10 cellular contexts compared by ENCODE assay signal in genomic region chr1:185375583-185375982, GRCh38. TPM values are rescaled to one million over a fixed set of nuclear protein-coding genes. Genes with fewer than 3 reads are reported as not detected.
DNase-seq lines count a peak whose midpoint lies in the region; ATAC-seq, FAIRE-seq and TF ChIP-seq lines count a peak whose summit lies in the region.
"Had no signal": no experiment of that assay in that cellular context is flagged by ENCODE, and none has a peak within 500 bp of the region (broad histone marks: within the 10 kb centered on the region; RNA-seq: fewer than 3 reads in every experiment).

No MANE protein-coding gene starts in this region.

- TF ChIP-seq CTCF in K562 (IDR thresholded peaks at IDR 0.05 in 2 of 3, conservative IDR thresholded peaks at IDR 0.05 in 1 of 3; ENCODE audit: insufficient read depth in 2 of 3, low read depth in 1 of 3, low read length in 3 of 3) (no peak), right lobe of liver (IDR thresholded peaks at IDR 0.05) (no peak), upper lobe of left lung (IDR thresholded peaks at IDR 0.05) (no peak)

- H3K27ac ChIP-seq in K562 (ENCODE audit: extremely low read depth, low read depth, low read length): no peak overlapping the region
- H3K27ac ChIP-seq in right lobe of liver: peak overlapping the region in 2 of 3 donors; percentile 13 to 43
- H3K27ac ChIP-seq in upper lobe of left lung: peak overlapping the region; percentile 69 to 84 (median 78)

- no peaks in the 10 kb centered on the region for H3K9me1 ChIP-seq in K562 (ENCODE audit: control insufficient read depth, insufficient read depth, low read length)

- no peaks in the 10 kb centered on the region for H3K9me3 ChIP-seq in K562 (replicated peaks; ENCODE audit: control insufficient read depth, insufficient read depth, low read depth, low read length)
- no peaks in the 10 kb centered on the region for H3K9me3 ChIP-seq in right lobe of liver
- H3K9me3 ChIP-seq in upper lobe of left lung: no peaks in the 10 kb centered on the region

- TF ChIP-seq EP300 in K562 (IDR thresholded peaks at IDR 0.05; ENCODE audit: low read length) (no peak), upper lobe of left lung (IDR thresholded peaks at IDR 0.05) (peak in 2 of 4 donors; percentile 24 to 54)

- H3K79me2 ChIP-seq in K562 (ENCODE audit: control insufficient read depth, insufficient read depth, low read length): no peaks in the 10 kb centered on the region

- H3K36me3 ChIP-seq in K562 (ENCODE audit: control insufficient read depth, insufficient read depth, low read length) (no peaks in the 10 kb centered on the region), right lobe of liver (no peaks in the 10 kb centered on the region), upper lobe of left lung (no peaks in the 10 kb centered on the region)

- WGBS in K562 (ENCODE audit: insufficient coverage, low coverage, missing lambda C conversion rate): 15% methylated on average over 6 of the region's 6 CpGs
- 55% methylated on average over 6 of the region's 6 CpGs for WGBS in right lobe of liver (ENCODE audit: insufficient coverage, low coverage, low lambda C conversion rate, missing lambda C conversion rate)
- 77 to 84% methylated on average over 6 of the region's 6 CpGs for WGBS in upper lobe of left lung, 2 donors

- no peak overlapping the region for H3K9ac ChIP-seq in K562 (ENCODE audit: insufficient read depth in 1 of 2, low read depth in 2 of 2, low read length in 2 of 2)

- in situ Hi-C loops in K562 (cut with MboI): no loop called here

- H3K4me3 ChIP-seq in K562 (no peak overlapping the region), right lobe of liver (no peak overlapping the region), upper lobe of left lung (no peak overlapping the region)

- H4K20me1 ChIP-seq in K562 (replicated peaks; ENCODE audit: control insufficient read depth, insufficient read depth, low read length): no peaks in the 10 kb centered on the region

- H3K4me3 Mint-ChIP-seq in activated naive CD8-positive, alpha-beta T cell treated with anti-CD3 and anti-CD28 coated beads, Interleukin-2, amount 10 ng/mL, durations not matched to agents 7 days and 5 days: no peak overlapping the region
- no peak overlapping the region for H3K4me3 Mint-ChIP-seq in activated naive CD8-positive, alpha-beta T cell treated with anti-CD3 and anti-CD28 coated beads for 36 hours

- no peak for FAIRE-seq in K562 (lab: Jason Lieb, UNC)
- FAIRE-seq: islet of Langerhans, urothelium cell line had no signal

- CTCF ChIA-PET in K562 (lab: Yijun Ruan, JAX; ENCODE audit: low intra/inter-chr PET ratio): no interaction called here

- peak overlapping the region; percentile 1; the same call in 1 of the 2 replicates for H2AFZ ChIP-seq in K562 (ENCODE audit: low read depth, low read length)

- H3K4me2 ChIP-seq in K562 (ENCODE audit: insufficient read depth, low read length): 0 out of 2 replicates have a peak overlapping the region, but pooled peaks have one; percentile 3

- H3K9me3 Mint-ChIP-seq in activated naive CD8-positive, alpha-beta T cell treated with anti-CD3 and anti-CD28 coated beads, Interleukin-2, amount 10 ng/mL, durations not matched to agents 7 days and 5 days: peaks cover 5% of the 10 kb centered on the region
- no peaks in the 10 kb centered on the region for H3K9me3 Mint-ChIP-seq in activated naive CD8-positive, alpha-beta T cell treated with anti-CD3 and anti-CD28 coated beads for 36 hours

- no TSS peak for BruUV-seq in K562 (replicated peaks; lab: Mats Ljungman, UMichigan)

- peaks cover 16% of the 10 kb centered on the region for H3K4me1 Mint-ChIP-seq in activated naive CD8-positive, alpha-beta T cell treated with anti-CD3 and anti-CD28 coated beads, Interleukin-2, amount 10 ng/mL, durations not matched to agents 7 days and 5 days
- H3K4me1 Mint-ChIP-seq in activated naive CD8-positive, alpha-beta T cell treated with anti-CD3 and anti-CD28 coated beads for 36 hours: peaks cover 6% of the 10 kb centered on the region

- DNase-seq in activated naive CD8-positive, alpha-beta T cell treated with anti-CD3 and anti-CD28 coated beads, Interleukin-2, amount 10 ng/mL, durations not matched to agents 7 days and 5 days: peak; percentile 35
- no peak for DNase-seq in activated naive CD8-positive, alpha-beta T cell treated with anti-CD3 and anti-CD28 coated beads for 36 hours
- DNase-seq in K562 (ENCODE audit: extremely low read depth in 1 of 4, low spot score in 3 of 4): peak in 1 of 4 experiments; percentile 16
- DNase-seq in right lobe of liver: peak in 2 of 3 donors; percentile 30 to 54
- peak in 1 of 2 donors; percentile 74 for DNase-seq in upper lobe of left lung
- no peak for DNase-seq in NCI-H2227 treated with DMSO at 0.1 percent for 48 hours (lab: John Stamatoyannopoulos, UW)

- peak; percentile 45 for ATAC-seq in activated naive CD8-positive, alpha-beta T cell treated with anti-CD3 and anti-CD28 coated beads, Interleukin-2, amount 10 ng/mL, durations not matched to agents 7 days and 5 days (ENCODE audit: low read depth)
- ATAC-seq in K562: peak; percentile 39; the same call in 2 of the 3 replicates
- ATAC-seq in right lobe of liver: peak; percentile 74 to 87 (median 82)
- ATAC-seq in upper lobe of left lung (ENCODE audit: low FRiP score in 2 of 2): peak; percentile 76 to 78
- no peak for ATAC-seq in HG03045 (IDR thresholded peaks at IDR 0.05; ENCODE audit: unreplicated experiment)
- ATAC-seq in GM21723 (IDR thresholded peaks at IDR 0.05; ENCODE audit: unreplicated experiment): no peak

- H3K27me3 Mint-ChIP-seq in activated naive CD8-positive, alpha-beta T cell treated with anti-CD3 and anti-CD28 coated beads, Interleukin-2, amount 10 ng/mL, durations not matched to agents 7 days and 5 days: no peaks in the 10 kb centered on the region
- no peaks in the 10 kb centered on the region for H3K27me3 Mint-ChIP-seq in activated naive CD8-positive, alpha-beta T cell treated with anti-CD3 and anti-CD28 coated beads for 36 hours

- no peak for TF ChIP-seq RAD21 in K562 (CRISPR knock-in tag; conservative IDR thresholded peaks at IDR 0.05 in 1 of 2, IDR thresholded peaks at IDR 0.05 in 1 of 2)

- intact Hi-C loops in K562 (cut with micrococcal nuclease) (no loop called here), right lobe of liver (cut with DNase I) (no loop called here)

- peaks cover 31% of the 10 kb centered on the region for H3K36me3 Mint-ChIP-seq in activated naive CD8-positive, alpha-beta T cell treated with anti-CD3 and anti-CD28 coated beads, Interleukin-2, amount 10 ng/mL, durations not matched to agents 7 days and 5 days
- no peaks in the 10 kb centered on the region for H3K36me3 Mint-ChIP-seq in activated naive CD8-positive, alpha-beta T cell treated with anti-CD3 and anti-CD28 coated beads for 36 hours

- H3K27me3 ChIP-seq in K562 (ENCODE audit: control insufficient read depth in 2 of 2, insufficient read depth in 2 of 2, low read length in 2 of 2): peaks cover 0 to 9% of the 10 kb centered on the region in 2 experiments; a peak in 3 of 5 replicates
- no peaks in the 10 kb centered on the region for H3K27me3 ChIP-seq in right lobe of liver
- no peaks in the 10 kb centered on the region for H3K27me3 ChIP-seq in upper lobe of left lung

- TF ChIP-seq POLR2A in K562 (conservative IDR thresholded peaks at IDR 0.05) (no peak), right lobe of liver (IDR thresholded peaks at IDR 0.05) (peak; percentile 20), upper lobe of left lung (IDR thresholded peaks at IDR 0.05) (peak in 1 of 4 donors; percentile 66)

- H3K4me1 ChIP-seq in K562 (replicated peaks in 1 of 2; ENCODE audit: control insufficient read depth in 2 of 2, insufficient read depth in 2 of 2, low read length in 2 of 2): no peaks in the 10 kb centered on the region
- no peaks in the 10 kb centered on the region for H3K4me1 ChIP-seq in right lobe of liver
- no peaks in the 10 kb centered on the region for H3K4me1 ChIP-seq in upper lobe of left lung

- POLR2A ChIA-PET in activated naive CD8-positive, alpha-beta T cell treated with anti-CD3 and anti-CD28 coated beads, Interleukin-2, amount 10 ng/mL, durations not matched to agents 7 days and 5 days (lab: Charles Lee): interaction anchor here (0.8 to 1.8 kb wide), 4 partner anchors 37 to 186 kb away, joined by 3 to 10 read pairs (median 4); partner anchors contain the start of gene IVNS1ABP
- POLR2A ChIA-PET in K562 (lab: Yijun Ruan, JAX): interaction anchor here (0.6 to 1.9 kb wide), 4 partner anchors 8 to 44 kb away, joined by 3 to 4 read pairs (median 4); no protein-coding TSS in a partner anchor

- no peak overlapping the region for H3K27ac Mint-ChIP-seq in activated naive CD8-positive, alpha-beta T cell treated with anti-CD3 and anti-CD28 coated beads, Interleukin-2, amount 10 ng/mL, durations not matched to agents 7 days and 5 days
- no peak overlapping the region for H3K27ac Mint-ChIP-seq in activated naive CD8-positive, alpha-beta T cell treated with anti-CD3 and anti-CD28 coated beads for 36 hours

TF ChIP-seq in K562, 482 proteins besides CTCF, POLR2A, EP300 and RAD21 (continues in another document):
- TF ChIP-seq ETV1 (tag; conservative IDR thresholded peaks at IDR 0.05; ENCODE audit: low read depth): peak; percentile 61

RNA-seq across cellular contexts. Expression of gene IVNS1ABP, which starts 58.5 kb away (rescaled TPM):
- total RNA-seq in activated naive CD8-positive, alpha-beta T cell treated with anti-CD3 and anti-CD28 coated beads, Interleukin-2, amount 10 ng/mL, durations not matched to agents 7 days and 5 days: 100 to 1,000 TPM; 261 to 265 TPM
- 100 to 1,000 TPM; 137 to 139 TPM for total RNA-seq in activated naive CD8-positive, alpha-beta T cell treated with anti-CD3 and anti-CD28 coated beads for 36 hours
- 173 and 433 TPM in 2 replicates for total RNA-seq in K562 (2011; cell fraction: chromatin; rRNA removed; ENCODE audit: low replicate concordance)
- total RNA-seq in K562 (2011; cell fraction: nucleolus; rRNA removed): 69.9 and 88.0 TPM in 2 replicates
- total RNA-seq in K562 (2011; cell fraction: nucleoplasm; rRNA removed): 156 and 175 TPM in 2 replicates
- total RNA-seq in K562 (2014; rRNA removed) (50.1 and 55.0 TPM in 2 replicates), K562 (2014; rRNA removed; fragmentation: Illumina TruSeq; extraction: Trizol) (98.4 and 106 TPM in 2 replicates), K562 (2015; rRNA removed; fragmentation: Illumina TruSeq; extraction: Trizol) (77.7 and 79.5 TPM in 2 replicates), K562 (2021) (83.1 and 83.2 TPM in 2 replicates), right lobe of liver (10 to 100 TPM; 17.0 to 38.3 (median 26.8) TPM), upper lobe of left lung (100 to 1,000 TPM in 2 of 6 donors, 10 to 100 TPM in 4; 75.4 to 104 (median 83.6) TPM)
- polyA plus RNA-seq in K562 (2011; rRNA removed) (126 and 128 TPM in 2 replicates), K562 (2014; fragmentation: Illumina TruSeq; extraction: Trizol) (62.7 and 68.0 TPM in 2 replicates), K562 (2014; fragmentation: Nextera tagmentation; extraction: Ambion mirVana) (10 to 100 TPM; 30.6 to 77.7 TPM), K562 (2014; rRNA removed) (57.4 and 61.2 TPM in 2 replicates)
- 19.6 and 49.4 TPM in 2 replicates for polyA plus RNA-seq in K562 (2011; cell fraction: cytosol; rRNA removed)
- polyA plus RNA-seq in K562 (2011; cell fraction: nucleus; rRNA removed): 310 and 362 TPM in 2 replicates
- 30.0 and 50.2 TPM in 2 replicates for polyA plus RNA-seq in K562 (2012)
- polyA minus RNA-seq in K562 (2011; rRNA and poly(A)+ RNA removed): 163 and 190 TPM in 2 replicates
- polyA minus RNA-seq in K562 (2011; cell fraction: cytosol; rRNA and poly(A)+ RNA removed): 32.6 and 42.3 TPM in 2 replicates
- polyA minus RNA-seq in K562 (2011; cell fraction: nucleus; rRNA and poly(A)+ RNA removed): 289 and 483 TPM in 2 replicates

Comparison
In these comparisons a context has a peak if more than half of its experiments do, and no peak if none do; other contexts are left out.
1. DNase-seq: peak in activated naive CD8-positive, alpha-beta T cell treated with anti-CD3 and anti-CD28 coated beads, Interleukin-2, amount 10 ng/mL, durations not matched to agents 7 days and 5 days (single experiment) and right lobe of liver (2 of 3); none in activated naive CD8-positive, alpha-beta T cell treated with anti-CD3 and anti-CD28 coated beads for 36 hours (single experiment) and NCI-H2227 treated with DMSO at 0.1 percent for 48 hours (single experiment).
2. ATAC-seq: peak in activated naive CD8-positive, alpha-beta T cell treated with anti-CD3 and anti-CD28 coated beads, Interleukin-2, amount 10 ng/mL, durations not matched to agents 7 days and 5 days (single experiment), K562 (single experiment), right lobe of liver (4 of 4) and upper lobe of left lung (2 of 2); none in HG03045 (single experiment) and GM21723 (single experiment).